1 cellular context compared by ENCODE assay signal in the genomic region with DNA sequence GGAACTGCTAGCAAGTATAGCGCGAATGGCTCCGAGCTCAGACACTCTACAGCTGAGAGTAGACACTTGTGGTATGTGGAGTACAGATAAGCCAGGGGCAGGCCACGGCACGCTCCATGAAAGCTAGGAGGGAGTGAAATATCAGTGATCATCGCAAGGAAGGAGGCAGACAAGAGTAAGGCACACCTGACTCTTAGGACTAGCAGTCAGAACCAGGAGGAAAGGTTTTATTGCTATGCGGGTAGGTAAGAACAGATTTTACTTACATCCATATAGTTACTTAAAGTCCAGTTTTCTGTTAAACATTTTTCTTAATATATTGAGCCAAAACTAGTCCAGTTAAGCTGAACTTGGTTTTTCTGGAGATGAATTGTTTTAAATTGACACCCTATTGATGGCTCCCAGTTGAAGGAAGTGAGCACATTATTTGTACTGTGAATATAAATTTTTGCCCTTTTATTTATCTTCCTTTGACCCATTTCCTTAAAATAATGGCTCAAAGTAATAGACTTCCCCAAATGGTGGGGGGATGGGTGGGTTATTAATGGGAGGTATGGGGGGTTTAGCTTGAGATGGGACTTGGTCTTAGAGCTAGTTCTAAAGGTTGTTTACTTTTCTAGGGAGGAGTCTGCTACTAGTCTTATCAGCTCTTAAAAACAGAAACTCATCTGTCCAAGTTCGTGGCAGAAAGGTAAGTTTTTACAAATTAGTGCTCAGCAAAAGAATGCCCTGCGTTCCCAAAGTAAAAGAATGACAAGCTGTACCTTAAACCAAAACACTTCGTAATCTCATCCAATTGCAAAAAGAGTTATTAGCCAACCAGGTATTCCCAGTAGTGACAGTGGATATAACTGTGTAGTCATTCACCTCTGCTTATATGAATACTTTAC.
TF ChIP-seq lines count a peak whose summit lies in the region.

No MANE protein-coding gene starts in this region.

TF ChIP-seq in K562, 482 proteins besides CTCF, POLR2A, EP300 and RAD21 (continued from another document and continues in another):
- TF ChIP-seq, protein P1, sequence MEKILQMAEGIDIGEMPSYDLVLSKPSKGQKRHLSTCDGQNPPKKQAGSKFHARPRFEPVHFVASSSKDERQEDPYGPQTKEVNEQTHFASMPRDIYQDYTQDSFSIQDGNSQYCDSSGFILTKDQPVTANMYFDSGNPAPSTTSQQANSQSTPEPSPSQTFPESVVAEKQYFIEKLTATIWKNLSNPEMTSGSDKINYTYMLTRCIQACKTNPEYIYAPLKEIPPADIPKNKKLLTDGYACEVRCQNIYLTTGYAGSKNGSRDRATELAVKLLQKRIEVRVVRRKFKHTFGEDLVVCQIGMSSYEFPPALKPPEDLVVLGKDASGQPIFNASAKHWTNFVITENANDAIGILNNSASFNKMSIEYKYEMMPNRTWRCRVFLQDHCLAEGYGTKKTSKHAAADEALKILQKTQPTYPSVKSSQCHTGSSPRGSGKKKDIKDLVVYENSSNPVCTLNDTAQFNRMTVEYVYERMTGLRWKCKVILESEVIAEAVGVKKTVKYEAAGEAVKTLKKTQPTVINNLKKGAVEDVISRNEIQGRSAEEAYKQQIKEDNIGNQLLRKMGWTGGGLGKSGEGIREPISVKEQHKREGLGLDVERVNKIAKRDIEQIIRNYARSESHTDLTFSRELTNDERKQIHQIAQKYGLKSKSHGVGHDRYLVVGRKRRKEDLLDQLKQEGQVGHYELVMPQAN (IDR thresholded peaks at IDR 0.05; ENCODE audit: borderline replicate concordance) = 0 out of 2 replicates have a peak, but pooled peaks have one; percentile 16
- no peak for TF ChIP-seq COPS2 (conservative IDR thresholded peaks at IDR 0.05)
- TF ChIP-seq, protein P2, sequence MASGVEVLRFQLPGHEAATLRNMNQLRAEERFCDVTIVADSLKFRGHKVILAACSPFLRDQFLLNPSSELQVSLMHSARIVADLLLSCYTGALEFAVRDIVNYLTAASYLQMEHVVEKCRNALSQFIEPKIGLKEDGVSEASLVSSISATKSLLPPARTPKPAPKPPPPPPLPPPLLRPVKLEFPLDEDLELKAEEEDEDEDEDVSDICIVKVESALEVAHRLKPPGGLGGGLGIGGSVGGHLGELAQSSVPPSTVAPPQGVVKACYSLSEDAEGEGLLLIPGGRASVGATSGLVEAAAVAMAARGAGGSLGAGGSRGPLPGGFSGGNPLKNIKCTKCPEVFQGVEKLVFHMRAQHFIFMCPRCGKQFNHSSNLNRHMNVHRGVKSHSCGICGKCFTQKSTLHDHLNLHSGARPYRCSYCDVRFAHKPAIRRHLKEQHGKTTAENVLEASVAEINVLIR (CRISPR knock-in tag; IDR thresholded peaks at IDR 0.05) = no peak
- TF ChIP-seq YY1 (IDR thresholded peaks at IDR 0.05; ENCODE audit: borderline replicate concordance in 1 of 3, control insufficient read depth in 1 of 3, extremely low read depth in 1 of 3, insufficient read depth in 3 of 3, insufficient read length in 1 of 3, insufficient replicate concordance in 2 of 3, low read depth in 1 of 3, low read length in 2 of 3) = peak in 1 of 3 experiments; percentile 56
- TF ChIP-seq, protein P3, sequence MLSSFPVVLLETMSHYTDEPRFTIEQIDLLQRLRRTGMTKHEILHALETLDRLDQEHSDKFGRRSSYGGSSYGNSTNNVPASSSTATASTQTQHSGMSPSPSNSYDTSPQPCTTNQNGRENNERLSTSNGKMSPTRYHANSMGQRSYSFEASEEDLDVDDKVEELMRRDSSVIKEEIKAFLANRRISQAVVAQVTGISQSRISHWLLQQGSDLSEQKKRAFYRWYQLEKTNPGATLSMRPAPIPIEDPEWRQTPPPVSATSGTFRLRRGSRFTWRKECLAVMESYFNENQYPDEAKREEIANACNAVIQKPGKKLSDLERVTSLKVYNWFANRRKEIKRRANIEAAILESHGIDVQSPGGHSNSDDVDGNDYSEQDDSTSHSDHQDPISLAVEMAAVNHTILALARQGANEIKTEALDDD (IDR thresholded peaks at IDR 0.05) = peak; percentile 83
- TF ChIP-seq ETV5 (CRISPR knock-in tag; IDR thresholded peaks at IDR 0.05; ENCODE audit: low read depth) = peak; percentile 31; the same call in 1 of the 2 replicates
- TF ChIP-seq, protein P4, sequence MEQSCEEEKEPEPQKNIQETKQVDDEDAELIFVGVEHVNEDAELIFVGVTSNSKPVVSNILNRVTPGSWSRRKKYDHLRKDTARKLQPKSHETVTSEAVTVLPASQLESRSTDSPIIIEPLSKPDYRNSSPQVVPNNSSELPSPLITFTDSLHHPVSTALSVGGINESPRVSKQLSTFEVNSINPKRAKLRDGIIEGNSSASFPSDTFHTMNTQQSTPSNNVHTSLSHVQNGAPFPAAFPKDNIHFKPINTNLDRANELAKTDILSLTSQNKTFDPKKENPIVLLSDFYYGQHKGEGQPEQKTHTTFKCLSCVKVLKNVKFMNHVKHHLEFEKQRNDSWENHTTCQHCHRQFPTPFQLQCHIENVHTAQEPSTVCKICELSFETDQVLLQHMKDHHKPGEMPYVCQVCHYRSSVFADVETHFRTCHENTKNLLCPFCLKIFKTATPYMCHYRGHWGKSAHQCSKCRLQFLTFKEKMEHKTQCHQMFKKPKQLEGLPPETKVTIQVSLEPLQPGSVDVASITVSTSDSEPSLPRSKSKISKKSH (CRISPR knock-in tag; IDR thresholded peaks at IDR 0.05) = 0 out of 2 replicates have a peak, but pooled peaks have one; percentile 9
- TF ChIP-seq MTA3 (IDR thresholded peaks at IDR 0.05; ENCODE audit: borderline replicate concordance) = 0 out of 2 replicates have a peak, but pooled peaks have one; percentile 17
- TF ChIP-seq, protein P5, sequence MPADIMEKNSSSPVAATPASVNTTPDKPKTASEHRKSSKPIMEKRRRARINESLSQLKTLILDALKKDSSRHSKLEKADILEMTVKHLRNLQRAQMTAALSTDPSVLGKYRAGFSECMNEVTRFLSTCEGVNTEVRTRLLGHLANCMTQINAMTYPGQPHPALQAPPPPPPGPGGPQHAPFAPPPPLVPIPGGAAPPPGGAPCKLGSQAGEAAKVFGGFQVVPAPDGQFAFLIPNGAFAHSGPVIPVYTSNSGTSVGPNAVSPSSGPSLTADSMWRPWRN (IDR thresholded peaks at IDR 0.05; ENCODE audit: low read depth) = peak; percentile 94
- peak; percentile 84 for TF ChIP-seq CHCHD3 (CRISPR knock-in tag; IDR thresholded peaks at IDR 0.05)
- TF ChIP-seq STAT5A (IDR thresholded peaks at IDR 0.05; ENCODE audit: borderline replicate concordance, low read length) = peak; percentile 64; the same call in 1 of the 2 replicates
- TF ChIP-seq HNRNPL (IDR thresholded peaks at IDR 0.05; ENCODE audit: low read depth, low read length) = 0 out of 2 replicates have a peak, but pooled peaks have one; percentile 57
- TF ChIP-seq, protein P6, sequence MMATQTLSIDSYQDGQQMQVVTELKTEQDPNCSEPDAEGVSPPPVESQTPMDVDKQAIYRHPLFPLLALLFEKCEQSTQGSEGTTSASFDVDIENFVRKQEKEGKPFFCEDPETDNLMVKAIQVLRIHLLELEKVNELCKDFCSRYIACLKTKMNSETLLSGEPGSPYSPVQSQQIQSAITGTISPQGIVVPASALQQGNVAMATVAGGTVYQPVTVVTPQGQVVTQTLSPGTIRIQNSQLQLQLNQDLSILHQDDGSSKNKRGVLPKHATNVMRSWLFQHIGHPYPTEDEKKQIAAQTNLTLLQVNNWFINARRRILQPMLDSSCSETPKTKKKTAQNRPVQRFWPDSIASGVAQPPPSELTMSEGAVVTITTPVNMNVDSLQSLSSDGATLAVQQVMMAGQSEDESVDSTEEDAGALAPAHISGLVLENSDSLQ (IDR thresholded peaks at IDR 0.05) = peak; percentile 17; the same call in 1 of the 2 replicates
- TF ChIP-seq, protein P7, sequence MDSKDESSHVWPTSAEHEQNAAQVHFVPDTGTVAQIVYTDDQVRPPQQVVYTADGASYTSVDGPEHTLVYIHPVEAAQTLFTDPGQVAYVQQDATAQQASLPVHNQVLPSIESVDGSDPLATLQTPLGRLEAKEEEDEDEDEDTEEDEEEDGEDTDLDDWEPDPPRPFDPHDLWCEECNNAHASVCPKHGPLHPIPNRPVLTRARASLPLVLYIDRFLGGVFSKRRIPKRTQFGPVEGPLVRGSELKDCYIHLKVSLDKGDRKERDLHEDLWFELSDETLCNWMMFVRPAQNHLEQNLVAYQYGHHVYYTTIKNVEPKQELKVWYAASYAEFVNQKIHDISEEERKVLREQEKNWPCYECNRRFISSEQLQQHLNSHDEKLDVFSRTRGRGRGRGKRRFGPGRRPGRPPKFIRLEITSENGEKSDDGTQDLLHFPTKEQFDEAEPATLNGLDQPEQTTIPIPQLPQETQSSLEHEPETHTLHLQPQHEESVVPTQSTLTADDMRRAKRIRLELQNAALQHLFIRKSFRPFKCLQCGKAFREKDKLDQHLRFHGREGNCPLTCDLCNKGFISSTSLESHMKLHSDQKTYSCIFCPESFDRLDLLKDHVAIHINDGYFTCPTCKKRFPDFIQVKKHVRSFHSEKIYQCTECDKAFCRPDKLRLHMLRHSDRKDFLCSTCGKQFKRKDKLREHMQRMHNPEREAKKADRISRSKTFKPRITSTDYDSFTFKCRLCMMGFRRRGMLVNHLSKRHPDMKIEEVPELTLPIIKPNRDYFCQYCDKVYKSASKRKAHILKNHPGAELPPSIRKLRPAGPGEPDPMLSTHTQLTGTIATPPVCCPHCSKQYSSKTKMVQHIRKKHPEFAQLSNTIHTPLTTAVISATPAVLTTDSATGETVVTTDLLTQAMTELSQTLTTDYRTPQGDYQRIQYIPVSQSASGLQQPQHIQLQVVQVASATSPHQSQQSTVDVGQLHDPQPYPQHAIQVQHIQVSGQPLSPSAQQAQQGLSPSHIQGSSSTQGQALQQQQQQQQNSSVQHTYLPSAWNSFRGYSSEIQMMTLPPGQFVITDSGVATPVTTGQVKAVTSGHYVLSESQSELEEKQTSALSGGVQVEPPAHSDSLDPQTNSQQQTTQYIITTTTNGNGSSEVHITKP (IDR thresholded peaks at IDR 0.05; ENCODE audit: partially characterized antibody) = peak; percentile 56
- no peak for TF ChIP-seq BACH1 (tag; IDR thresholded peaks at IDR 0.05)
- TF ChIP-seq EGR1 (conservative IDR thresholded peaks at IDR 0.05) = no peak
- TF ChIP-seq EZH2 (IDR thresholded peaks at IDR 0.05; ENCODE audit: borderline replicate concordance, low read depth, low read length) = no peak
- TF ChIP-seq, protein P8, sequence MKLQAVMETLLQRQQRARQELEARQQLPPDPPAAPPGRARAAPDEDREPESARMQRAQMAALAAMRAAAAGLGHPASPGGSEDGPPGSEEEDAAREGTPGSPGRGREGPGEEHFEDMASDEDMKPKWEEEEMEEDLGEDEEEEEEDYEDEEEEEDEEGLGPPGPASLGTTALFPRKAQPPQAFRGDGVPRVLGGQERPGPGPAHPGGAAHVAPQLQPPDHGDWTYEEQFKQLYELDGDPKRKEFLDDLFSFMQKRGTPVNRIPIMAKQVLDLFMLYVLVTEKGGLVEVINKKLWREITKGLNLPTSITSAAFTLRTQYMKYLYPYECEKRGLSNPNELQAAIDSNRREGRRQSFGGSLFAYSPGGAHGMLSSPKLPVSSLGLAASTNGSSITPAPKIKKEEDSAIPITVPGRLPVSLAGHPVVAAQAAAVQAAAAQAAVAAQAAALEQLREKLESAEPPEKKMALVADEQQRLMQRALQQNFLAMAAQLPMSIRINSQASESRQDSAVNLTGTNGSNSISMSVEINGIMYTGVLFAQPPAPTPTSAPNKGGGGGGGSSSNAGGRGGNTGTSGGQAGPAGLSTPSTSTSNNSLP (IDR thresholded peaks at IDR 0.05; ENCODE audit: borderline replicate concordance, low read depth, low read length) = peak; percentile 40; the same call in 1 of the 2 replicates
- TF ChIP-seq, protein P9, sequence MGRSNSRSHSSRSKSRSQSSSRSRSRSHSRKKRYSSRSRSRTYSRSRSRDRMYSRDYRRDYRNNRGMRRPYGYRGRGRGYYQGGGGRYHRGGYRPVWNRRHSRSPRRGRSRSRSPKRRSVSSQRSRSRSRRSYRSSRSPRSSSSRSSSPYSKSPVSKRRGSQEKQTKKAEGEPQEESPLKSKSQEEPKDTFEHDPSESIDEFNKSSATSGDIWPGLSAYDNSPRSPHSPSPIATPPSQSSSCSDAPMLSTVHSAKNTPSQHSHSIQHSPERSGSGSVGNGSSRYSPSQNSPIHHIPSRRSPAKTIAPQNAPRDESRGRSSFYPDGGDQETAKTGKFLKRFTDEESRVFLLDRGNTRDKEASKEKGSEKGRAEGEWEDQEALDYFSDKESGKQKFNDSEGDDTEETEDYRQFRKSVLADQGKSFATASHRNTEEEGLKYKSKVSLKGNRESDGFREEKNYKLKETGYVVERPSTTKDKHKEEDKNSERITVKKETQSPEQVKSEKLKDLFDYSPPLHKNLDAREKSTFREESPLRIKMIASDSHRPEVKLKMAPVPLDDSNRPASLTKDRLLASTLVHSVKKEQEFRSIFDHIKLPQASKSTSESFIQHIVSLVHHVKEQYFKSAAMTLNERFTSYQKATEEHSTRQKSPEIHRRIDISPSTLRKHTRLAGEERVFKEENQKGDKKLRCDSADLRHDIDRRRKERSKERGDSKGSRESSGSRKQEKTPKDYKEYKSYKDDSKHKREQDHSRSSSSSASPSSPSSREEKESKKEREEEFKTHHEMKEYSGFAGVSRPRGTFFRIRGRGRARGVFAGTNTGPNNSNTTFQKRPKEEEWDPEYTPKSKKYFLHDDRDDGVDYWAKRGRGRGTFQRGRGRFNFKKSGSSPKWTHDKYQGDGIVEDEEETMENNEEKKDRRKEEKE (IDR thresholded peaks at IDR 0.05; ENCODE audit: borderline replicate concordance in 1 of 2, control insufficient read depth in 1 of 2, low read depth in 2 of 2, low read length in 1 of 2) = peak; percentile 7 to 32; a peak in 2 of 4 replicates
- TF ChIP-seq SRF (CRISPR knock-in tag; IDR thresholded peaks at IDR 0.05) = no peak
- TF ChIP-seq, protein P10, sequence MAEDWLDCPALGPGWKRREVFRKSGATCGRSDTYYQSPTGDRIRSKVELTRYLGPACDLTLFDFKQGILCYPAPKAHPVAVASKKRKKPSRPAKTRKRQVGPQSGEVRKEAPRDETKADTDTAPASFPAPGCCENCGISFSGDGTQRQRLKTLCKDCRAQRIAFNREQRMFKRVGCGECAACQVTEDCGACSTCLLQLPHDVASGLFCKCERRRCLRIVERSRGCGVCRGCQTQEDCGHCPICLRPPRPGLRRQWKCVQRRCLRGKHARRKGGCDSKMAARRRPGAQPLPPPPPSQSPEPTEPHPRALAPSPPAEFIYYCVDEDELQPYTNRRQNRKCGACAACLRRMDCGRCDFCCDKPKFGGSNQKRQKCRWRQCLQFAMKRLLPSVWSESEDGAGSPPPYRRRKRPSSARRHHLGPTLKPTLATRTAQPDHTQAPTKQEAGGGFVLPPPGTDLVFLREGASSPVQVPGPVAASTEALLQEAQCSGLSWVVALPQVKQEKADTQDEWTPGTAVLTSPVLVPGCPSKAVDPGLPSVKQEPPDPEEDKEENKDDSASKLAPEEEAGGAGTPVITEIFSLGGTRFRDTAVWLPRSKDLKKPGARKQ (CRISPR knock-in tag; IDR thresholded peaks at IDR 0.05) = no peak
- TF ChIP-seq NONO (IDR thresholded peaks at IDR 0.05; ENCODE audit: low read depth in 2 of 2, low read length in 1 of 2) = 0 out of 4 replicates have a peak, but pooled peaks of 1 of the 2 experiments have one; percentile 46
- TF ChIP-seq SMARCA5 (IDR thresholded peaks at IDR 0.05) = no peak
- TF ChIP-seq SMARCE1 (IDR thresholded peaks at IDR 0.05) = peak; percentile 16; the same call in 1 of the 2 replicates
- TF ChIP-seq, protein P11, sequence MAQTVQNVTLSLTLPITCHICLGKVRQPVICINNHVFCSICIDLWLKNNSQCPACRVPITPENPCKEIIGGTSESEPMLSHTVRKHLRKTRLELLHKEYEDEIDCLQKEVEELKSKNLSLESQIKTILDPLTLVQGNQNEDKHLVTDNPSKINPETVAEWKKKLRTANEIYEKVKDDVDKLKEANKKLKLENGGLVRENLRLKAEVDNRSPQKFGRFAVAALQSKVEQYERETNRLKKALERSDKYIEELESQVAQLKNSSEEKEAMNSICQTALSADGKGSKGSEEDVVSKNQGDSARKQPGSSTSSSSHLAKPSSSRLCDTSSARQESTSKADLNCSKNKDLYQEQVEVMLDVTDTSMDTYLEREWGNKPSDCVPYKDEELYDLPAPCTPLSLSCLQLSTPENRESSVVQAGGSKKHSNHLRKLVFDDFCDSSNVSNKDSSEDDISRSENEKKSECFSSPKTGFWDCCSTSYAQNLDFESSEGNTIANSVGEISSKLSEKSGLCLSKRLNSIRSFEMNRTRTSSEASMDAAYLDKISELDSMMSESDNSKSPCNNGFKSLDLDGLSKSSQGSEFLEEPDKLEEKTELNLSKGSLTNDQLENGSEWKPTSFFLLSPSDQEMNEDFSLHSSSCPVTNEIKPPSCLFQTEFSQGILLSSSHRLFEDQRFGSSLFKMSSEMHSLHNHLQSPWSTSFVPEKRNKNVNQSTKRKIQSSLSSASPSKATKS (CRISPR knock-in tag; IDR thresholded peaks at IDR 0.05) = no peak
